ENCODE assay signal across 18 cellular contexts in the genomic region with DNA sequence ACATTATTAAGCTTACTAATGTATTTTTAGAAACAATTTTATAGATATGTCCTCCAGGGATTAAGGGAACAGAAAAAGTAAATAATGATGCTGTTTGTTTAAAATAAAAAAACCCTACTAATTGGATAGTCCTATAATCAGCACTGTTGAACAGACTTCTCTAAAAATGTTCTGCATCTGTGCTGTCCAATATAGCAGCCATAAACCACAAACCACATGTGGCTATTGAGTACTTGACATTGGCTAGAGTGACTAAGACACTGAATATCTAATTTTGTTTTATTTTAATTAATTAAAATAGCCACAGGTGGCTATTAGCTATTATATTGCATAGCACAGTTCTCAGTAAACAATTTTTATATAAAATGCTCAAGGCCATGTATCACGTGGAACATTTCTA.
"Had no signal": no experiment of that assay in that cellular context is flagged by ENCODE, and none has a peak within 500 bp of the region (broad histone marks: within the 10 kb centered on the region; RNA-seq: fewer than 3 reads in every experiment).

No MANE protein-coding gene starts in this region.

- DNase-seq: activated CD4-positive, alpha-beta T cell treated with anti-CD3 and anti-CD28 coated beads for 4 hours; activated CD8-positive, alpha-beta memory T cell treated with anti-CD3 and anti-CD28 coated beads, Interleukin-2, amount 50 U/mL, for 48 hours; activated CD8-positive, alpha-beta T cell treated with anti-CD3 and anti-CD28 coated beads, Interleukin-2, amount 10 ng/mL, durations not matched to agents 7 days and 5 days; activated naive CD4-positive, alpha-beta T cell; activated T-cell treated with anti-CD3 and anti-CD28 coated beads, Interleukin-2, amount 50 U/mL, for 1 hour; aorta; central memory CD4-positive, alpha-beta T cell; NCI-H1105 treated with DMSO at 0.1 percent for 48 hours; NCI-H1436 treated with DMSO at 0.1 percent for 48 hours; NCI-H187; NCI-H2081 treated with DMSO at 0.1 percent for 48 hours; NCI-H2171; NCI-H226; NCI-H510A; T-helper 1 cell had no signal

- H3K4me3 ChIP-seq: coronary artery, SK-N-MC had no signal

- ATAC-seq: activated CD4-positive, CD25-positive, alpha-beta regulatory T cell treated with anti-CD3 and anti-CD28 coated beads, Interleukin-2, amount 50 U/mL, for 24 hours; activated CD8-positive, alpha-beta T cell treated with anti-CD3 and anti-CD28 coated beads, Interleukin-2, amount 10 ng/mL, durations not matched to agents 7 days and 5 days had no signal

- H3K27ac ChIP-seq: coronary artery, SK-N-MC had no signal
